ENCODE assay signal across 8 cellular contexts in the genomic region with DNA sequence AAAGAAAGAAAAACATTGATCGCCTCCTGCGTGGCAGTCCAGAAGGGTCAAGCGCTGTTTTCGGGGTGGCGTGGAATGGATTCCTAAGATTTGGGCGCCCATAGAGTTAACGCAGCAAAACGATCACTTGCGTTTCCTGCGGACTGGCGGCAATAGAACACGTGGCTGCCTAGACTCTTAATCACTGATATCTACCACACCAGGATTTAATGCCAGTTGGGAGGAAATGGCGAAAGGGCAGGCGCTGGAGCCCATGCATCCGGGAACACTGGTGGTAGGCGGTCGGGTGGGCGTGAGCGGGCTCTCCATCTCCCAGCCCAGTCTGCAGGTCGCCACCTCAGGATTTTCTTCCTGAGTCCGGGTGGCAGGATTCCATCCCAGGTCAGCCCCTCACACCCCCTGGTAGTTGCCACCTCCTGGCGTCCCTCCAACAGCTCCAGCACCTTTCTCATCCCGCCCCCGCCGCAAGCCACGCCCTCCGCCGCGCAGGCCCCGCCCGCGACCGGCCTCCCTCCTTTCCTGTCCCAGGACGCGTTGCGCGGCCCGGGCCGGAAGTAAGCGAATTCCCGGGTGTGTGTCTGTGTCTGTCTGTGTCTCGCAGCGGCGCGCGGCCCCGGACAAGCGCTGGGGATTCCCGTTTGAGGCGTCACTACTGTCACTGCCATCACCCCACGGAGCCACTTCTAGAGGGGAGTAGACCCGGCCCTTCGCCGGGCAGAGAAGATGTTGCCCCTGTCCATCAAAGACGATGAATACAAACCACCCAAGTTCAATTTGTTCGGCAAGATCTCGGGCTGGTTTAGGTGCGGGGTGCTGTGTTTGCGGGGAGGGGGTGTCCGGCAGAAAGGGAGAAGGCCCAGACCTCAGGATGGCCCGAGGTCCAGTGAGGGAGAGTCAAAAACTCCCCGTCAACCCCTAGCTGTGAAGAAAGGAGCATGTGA.
A peak's percentile ranks its signal among the peaks of the same experiment; 100 is the strongest.
DNase-seq lines count a peak whose midpoint lies in the region; ATAC-seq and TF ChIP-seq lines count a peak whose summit lies in the region.

A gene with protein sequence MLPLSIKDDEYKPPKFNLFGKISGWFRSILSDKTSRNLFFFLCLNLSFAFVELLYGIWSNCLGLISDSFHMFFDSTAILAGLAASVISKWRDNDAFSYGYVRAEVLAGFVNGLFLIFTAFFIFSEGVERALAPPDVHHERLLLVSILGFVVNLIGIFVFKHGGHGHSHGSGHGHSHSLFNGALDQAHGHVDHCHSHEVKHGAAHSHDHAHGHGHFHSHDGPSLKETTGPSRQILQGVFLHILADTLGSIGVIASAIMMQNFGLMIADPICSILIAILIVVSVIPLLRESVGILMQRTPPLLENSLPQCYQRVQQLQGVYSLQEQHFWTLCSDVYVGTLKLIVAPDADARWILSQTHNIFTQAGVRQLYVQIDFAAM (plus strand): TSS at position 551 of the 941 bp plus-strand sequence. CDS start 173 bp downstream, at position 724.

- no peak for TF ChIP-seq CTCF in AG10803 (conservative IDR thresholded peaks at IDR 0.05; ENCODE audit: low read length)

- ATAC-seq in GM19025 (IDR thresholded peaks at IDR 0.05; ENCODE audit: low read depth, unreplicated experiment) (peak; percentile 79), HG03280 (IDR thresholded peaks at IDR 0.05; ENCODE audit: unreplicated experiment) (peak; percentile 77)
- ATAC-seq in activated CD4-positive, CD25-positive, alpha-beta regulatory T cell treated with anti-CD3 and anti-CD28 coated beads, Interleukin-2, amount 50 U/mL, for 24 hours = peak; percentile 79 to 83
- peak; percentile 86 for ATAC-seq in central memory CD8-positive, alpha-beta T cell (replicated peaks; ENCODE audit: extremely low read depth, poor library complexity, severe bottlenecking)

- H3K4me3 Mint-ChIP-seq in central memory CD8-positive, alpha-beta T cell = peak within 1 kb of the TSS; percentile 99

- H3K36me3 Mint-ChIP-seq in central memory CD8-positive, alpha-beta T cell (ENCODE audit: insufficient read depth) = peaks cover 38% of the 10 kb centered on the region

- H3K9me3 Mint-ChIP-seq in central memory CD8-positive, alpha-beta T cell = peaks cover 2% of the 10 kb centered on the region

- H3K4me1 Mint-ChIP-seq in central memory CD8-positive, alpha-beta T cell = peaks cover 40% of the 10 kb centered on the region

- H3K4me3 ChIP-seq in AG10803 (ENCODE audit: low read length) = peak within 1 kb of the TSS; percentile 91

- H3K27ac Mint-ChIP-seq in central memory CD8-positive, alpha-beta T cell (ENCODE audit: low read depth) = peak within 1 kb of the TSS; percentile 100

- H3K27me3 Mint-ChIP-seq in central memory CD8-positive, alpha-beta T cell = no peaks in the 10 kb centered on the region

- DNase-seq in AG10803 (ENCODE audit: low read depth) (peak; percentile 89), NCI-H446 (lab: John Stamatoyannopoulos, UW) (peak; percentile 81 to 93), iris pigment epithelial cell (ENCODE audit: low read depth) (peak; percentile 92)
- peak; percentile 94 to 97 for DNase-seq in central memory CD8-positive, alpha-beta T cell (ENCODE audit: low spot score in 2 of 2)
- DNase-seq in stimulated activated CD4-positive, alpha-beta T cell treated with anti-CD3 and anti-CD28 coated beads, Interleukin-12 subunit alpha, Interleukin-12 subunit beta, amount 100 ng/mL, for 24 hours (ENCODE audit: low read depth in 2 of 2) = peak; percentile 94 to 99

Comparison
In these comparisons a context has a peak if more than half of its experiments do, and no peak if none do; other contexts are left out.
1. Peak in every context shown above with its lines: DNase-seq, ATAC-seq and H3K4me3 ChIP-seq.